Comparison of ENCODE assay signal across 11 cellular contexts in the genomic region with DNA sequence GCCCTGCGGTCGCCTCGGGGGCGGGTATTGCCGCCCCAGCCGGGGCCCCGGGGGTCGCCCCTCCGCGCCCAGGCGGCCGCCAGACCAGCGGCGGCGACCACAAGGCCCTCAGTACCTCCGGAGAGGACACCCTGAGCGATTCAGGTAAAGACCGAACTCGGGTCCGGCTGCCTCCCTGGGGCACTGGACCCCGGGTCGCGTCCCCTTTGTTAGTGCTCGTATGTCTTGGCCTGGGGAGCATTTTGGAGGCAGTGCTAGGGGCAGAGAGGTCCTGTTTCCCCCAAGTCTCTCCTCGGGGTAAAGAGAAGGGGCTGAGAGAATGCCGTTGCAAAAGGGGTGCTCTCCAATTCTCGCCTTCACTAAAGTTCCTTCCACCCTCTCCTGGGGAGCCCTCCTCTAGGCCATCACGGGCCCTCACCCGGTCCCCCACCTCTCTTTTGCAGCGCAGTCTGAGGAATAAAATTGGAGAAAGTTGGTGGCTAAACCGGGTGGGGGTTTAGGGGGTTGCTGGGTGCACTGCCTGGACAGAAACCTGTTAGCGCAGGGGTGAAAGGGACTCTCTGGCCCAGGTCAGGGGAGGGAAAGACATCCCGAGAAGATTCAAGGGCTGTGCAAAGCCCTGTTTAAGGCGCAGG. TPM values are rescaled to one million over a fixed set of nuclear protein-coding genes. Genes with fewer than 3 reads are reported as not detected.
DNase-seq lines count a peak whose midpoint lies in the region; ATAC-seq and TF ChIP-seq lines count a peak whose summit lies in the region.
"Had no signal": no experiment of that assay in that cellular context is flagged by ENCODE, and none has a peak within 500 bp of the region (broad histone marks: within the 10 kb centered on the region; RNA-seq: fewer than 3 reads in every experiment).

No MANE protein-coding gene starts in this region.

- H3K27ac ChIP-seq in SK-N-SH (ENCODE audit: low read depth in 2 of 2, low read length in 1 of 2) (peak overlapping the region in 1 of 2 experiments; percentile 30; a peak in 1 of 4 replicates), suprapubic skin (no peak overlapping the region)

- H3K79me2 ChIP-seq in SK-N-SH (ENCODE audit: insufficient read depth), result no peaks in the 10 kb centered on the region

- H3K27me3 ChIP-seq in SK-N-SH (ENCODE audit: insufficient read depth), result peaks cover 41% of the 10 kb centered on the region
- H3K27me3 ChIP-seq in suprapubic skin, result peaks cover 43% of the 10 kb centered on the region

- no peaks in the 10 kb centered on the region for H3K9me3 Mint-ChIP-seq in activated naive CD8-positive, alpha-beta T cell treated with anti-CD3 and anti-CD28 coated beads, Interleukin-2, amount 50 U/mL, for 24 hours
- H3K9me3 Mint-ChIP-seq in mesothelial cell of epicardium, result no peaks in the 10 kb centered on the region

- no peak overlapping the region for H3K27ac Mint-ChIP-seq in activated naive CD8-positive, alpha-beta T cell treated with anti-CD3 and anti-CD28 coated beads, Interleukin-2, amount 50 U/mL, for 24 hours
- peak overlapping the region; percentile 92 for H3K27ac Mint-ChIP-seq in mesothelial cell of epicardium

- H3K9ac ChIP-seq in SK-N-SH, result no peak overlapping the region

- H3K4me1 Mint-ChIP-seq in activated naive CD8-positive, alpha-beta T cell treated with anti-CD3 and anti-CD28 coated beads, Interleukin-2, amount 50 U/mL, for 24 hours, result peaks cover 32% of the 10 kb centered on the region
- peaks cover 39% of the 10 kb centered on the region for H3K4me1 Mint-ChIP-seq in mesothelial cell of epicardium

- H2AFZ ChIP-seq in SK-N-SH (ENCODE audit: low read depth), result no peak overlapping the region

- TF ChIP-seq EP300 in SK-N-SH (IDR thresholded peaks at IDR 0.05; ENCODE audit: borderline replicate concordance in 1 of 2, low read depth in 1 of 2, low read length in 1 of 2) (no peak), suprapubic skin (IDR thresholded peaks at IDR 0.05) (no peak)

- H3K9me3 ChIP-seq in SK-N-SH, result no peaks in the 10 kb centered on the region
- no peaks in the 10 kb centered on the region for H3K9me3 ChIP-seq in suprapubic skin

- H3F3A ChIP-seq in SK-N-SH (replicated peaks; ENCODE audit: insufficient read depth), result no peaks in the 10 kb centered on the region

- no peaks in the 10 kb centered on the region for H3K36me3 Mint-ChIP-seq in activated naive CD8-positive, alpha-beta T cell treated with anti-CD3 and anti-CD28 coated beads, Interleukin-2, amount 50 U/mL, for 24 hours (ENCODE audit: low read depth)
- H3K36me3 Mint-ChIP-seq in mesothelial cell of epicardium, result peaks cover 17% of the 10 kb centered on the region

- H3K4me2 ChIP-seq in SK-N-SH, result no peak overlapping the region

- POLR2A ChIA-PET in SK-N-SH (lab: Yijun Ruan, JAX), result interaction anchor here (1.7 to 1.8 kb wide), 2 partner anchors 151 to 379 kb away, joined by 5 to 6 read pairs; no protein-coding TSS in a partner anchor

- H3K27me3 Mint-ChIP-seq in activated naive CD8-positive, alpha-beta T cell treated with anti-CD3 and anti-CD28 coated beads, Interleukin-2, amount 50 U/mL, for 24 hours, result peaks cover 46% of the 10 kb centered on the region
- no peaks in the 10 kb centered on the region for H3K27me3 Mint-ChIP-seq in mesothelial cell of epicardium (ENCODE audit: low read depth)

- TF ChIP-seq POLR2A in suprapubic skin (IDR thresholded peaks at IDR 0.05), result no peak

- H3K4me3 ChIP-seq in SK-N-SH (ENCODE audit: low read depth in 2 of 2, low read length in 1 of 2) (peak overlapping the region; percentile 43 to 53; a peak in 3 of 4 replicates), suprapubic skin (peak overlapping the region; percentile 56)

- H4K20me1 ChIP-seq in SK-N-SH (ENCODE audit: insufficient read depth), result no peaks in the 10 kb centered on the region

- H3K4me3 Mint-ChIP-seq in activated naive CD8-positive, alpha-beta T cell treated with anti-CD3 and anti-CD28 coated beads, Interleukin-2, amount 50 U/mL, for 24 hours, result peak overlapping the region; percentile 42
- peak overlapping the region; percentile 85 for H3K4me3 Mint-ChIP-seq in mesothelial cell of epicardium

- H3K4me1 ChIP-seq in SK-N-SH (ENCODE audit: control insufficient read depth in 1 of 2, insufficient read depth in 2 of 2, low read depth in 1 of 2, low read length in 1 of 2) (peaks cover 0 to 31% of the 10 kb centered on the region in 2 experiments; a peak in 2 of 4 replicates), suprapubic skin (peaks cover 44% of the 10 kb centered on the region)

- H3K9me2 ChIP-seq in SK-N-SH, result no peaks in the 10 kb centered on the region

- ATAC-seq in SK-N-SH treated with all-trans-retinoic acid at 6 μM for 48 hours (no peak), GM21528 (IDR thresholded peaks at IDR 0.05; ENCODE audit: low FRiP score, unreplicated experiment) (no peak)
- ATAC-seq in activated naive CD8-positive, alpha-beta T cell treated with anti-CD3 and anti-CD28 coated beads, Interleukin-2, amount 50 U/mL, for 24 hours, result no peak

- no peak for TF ChIP-seq CTCF in SK-N-SH (IDR thresholded peaks at IDR 0.05)
- TF ChIP-seq CTCF in mesothelial cell of epicardium (IDR thresholded peaks at IDR 0.05; ENCODE audit: unreplicated experiment), result no peak
- TF ChIP-seq CTCF in suprapubic skin (IDR thresholded peaks at IDR 0.05), result no peak

- H3K36me3 ChIP-seq in SK-N-SH (replicated peaks in 1 of 2; ENCODE audit: control insufficient read depth in 1 of 2, insufficient read depth in 2 of 2, low read length in 1 of 2), result no peaks in the 10 kb centered on the region
- H3K36me3 ChIP-seq in suprapubic skin, result peaks cover 3% of the 10 kb centered on the region

- no peak for TF ChIP-seq RAD21 in SK-N-SH (IDR thresholded peaks at IDR 0.05; ENCODE audit: low read length)

- 18% methylated on average over 19 of the region's 34 CpGs for WGBS in SK-N-SH (ENCODE audit: low lambda C conversion rate)
- 37% methylated on average over 23 of the region's 34 CpGs for WGBS in suprapubic skin

- no peak for DNase-seq in SK-N-SH
- no peak for DNase-seq in activated naive CD8-positive, alpha-beta T cell treated with anti-CD3 and anti-CD28 coated beads, Interleukin-2, amount 50 U/mL, for 24 hours
- no peak for DNase-seq in mesothelial cell of epicardium (ENCODE audit: low spot score in 2 of 2, unreplicated experiment in 2 of 2)
- peak in 1 of 2 donors; percentile 49 for DNase-seq in suprapubic skin (ENCODE audit: low spot score in 2 of 2)
- no peak for DNase-seq in Ammon's horn (ENCODE audit: low spot score)
- DNase-seq in NCI-H2196 (lab: John Stamatoyannopoulos, UW; ENCODE audit: unreplicated experiment), result no peak
- DNase-seq: activated gamma-delta T cell, foreskin melanocyte, NCI-H1417 treated with DMSO at 0.1 percent for 48 hours had no signal

- CTCF ChIA-PET in SK-N-SH (lab: Yijun Ruan, JAX), result interaction anchor here (0.7 to 8.1 kb wide), 38 partner anchors 8 to 666 kb away, joined by 3 to 236 read pairs (median 5); no protein-coding TSS in a partner anchor

TF ChIP-seq in SK-N-SH, 30 proteins besides CTCF, POLR2A, EP300 and RAD21 (continues in another document):
- TF ChIP-seq TAF1 (IDR thresholded peaks at IDR 0.05; ENCODE audit: borderline replicate concordance, low read depth, low read length), result no peak
- TF ChIP-seq USF1 (IDR thresholded peaks at IDR 0.05; ENCODE audit: borderline replicate concordance, low read depth), result no peak
- no peak for TF ChIP-seq EZH2phosphoT487 (IDR thresholded peaks at IDR 0.05; ENCODE audit: borderline replicate concordance, low read depth)
- no peak for TF ChIP-seq FOXM1 (IDR thresholded peaks at IDR 0.05; ENCODE audit: low read depth)
- TF ChIP-seq RCOR1 (IDR thresholded peaks at IDR 0.05; ENCODE audit: low read length), result no peak
- no peak for TF ChIP-seq GATA2 (CRISPR knock-in tag; IDR thresholded peaks at IDR 0.05)
- TF ChIP-seq RFX5 (IDR thresholded peaks at IDR 0.05; ENCODE audit: low read length), result no peak
- no peak for TF ChIP-seq TCF12 (IDR thresholded peaks at IDR 0.05)
- TF ChIP-seq MXI1 (IDR thresholded peaks at IDR 0.05; ENCODE audit: low read depth, low read length), result no peak

TF ChIP-seq in SK-N-SH treated with all-trans-retinoic acid at 6 μM for 48 hours, 23 proteins besides CTCF, POLR2A, EP300 and RAD21:
- TF ChIP-seq ZC3H10 (CRISPR knock-in tag; IDR thresholded peaks at IDR 0.05) (no peak), BACH2 (CRISPR knock-in tag; IDR thresholded peaks at IDR 0.05; ENCODE audit: borderline replicate concordance) (no peak)

RNA-seq across cellular contexts. Expression of gene MYCN, which starts 2.5 kb away (rescaled TPM):
- polyA plus RNA-seq in SK-N-SH (2012; rRNA removed), result 0.03 TPM in 1 of 2 replicates, not detected in the other
- 0.06 and 0.13 TPM in 2 replicates for polyA plus RNA-seq in SK-N-SH (2012; cell fraction: cytosol; rRNA removed)
- polyA plus RNA-seq in SK-N-SH (2012; cell fraction: nucleus; rRNA removed), result 0.04 and 0.05 TPM in 2 replicates
- total RNA-seq in mesothelial cell of epicardium (69.1 to 79.4 TPM (median 72.5 TPM) in 3 replicates), suprapubic skin (1 to 10 TPM in 2 of 4 donors, under 1 TPM in 2; 0.57 to 3.8 (median 1.6) TPM)

Comparison
In these comparisons a context has a peak if more than half of its experiments do, and no peak if none do; other contexts are left out.
1. RNA of gene MYCN, which starts 2.5 kb away (total RNA-seq): 69.1 to 79.4 TPM in mesothelial cell of epicardium; 0.57 to 3.8 TPM in suprapubic skin; every median in the first group is over 10 times any median in the second.